ENCODE assay signal across 9 cellular contexts in genomic region chr4:144399927-144400326, GRCh38.
DNase-seq lines count a peak whose midpoint lies in the region; ATAC-seq, FAIRE-seq and TF ChIP-seq lines count a peak whose summit lies in the region.
"Had no signal": no experiment of that assay in that cellular context is flagged by ENCODE, and none has a peak within 500 bp of the region (broad histone marks: within the 10 kb centered on the region; RNA-seq: fewer than 3 reads in every experiment).

No MANE protein-coding gene starts in this region.

- peak; percentile 25 for DNase-seq in SK-MEL-5 (ENCODE audit: low read depth, low spot score)
- no peak for DNase-seq in omental fat pad (ENCODE audit: low spot score)
- DNase-seq in left colon: no peak
- no peak for DNase-seq in body of pancreas
- no peak for DNase-seq in AML-193 (lab: John Stamatoyannopoulos, UW)
- no peak for DNase-seq in kidney

- H3K36me3 ChIP-seq in body of pancreas (replicated peaks in 1 of 2; ENCODE audit: insufficient read depth in 1 of 2, low read depth in 2 of 2) (no peaks in the 10 kb centered on the region), kidney (ENCODE audit: control insufficient read depth in 1 of 2, insufficient read depth in 2 of 2, low read length in 2 of 2) (no peaks in the 10 kb centered on the region)
- H3K36me3 ChIP-seq: neural progenitor cell had no signal

- H3K27ac ChIP-seq in body of pancreas: no peak overlapping the region
- H3K27ac ChIP-seq in kidney (ENCODE audit: low read depth in 2 of 2, low read length in 2 of 2): no peak overlapping the region
- H3K27ac ChIP-seq: neural progenitor cell had no signal

- H3K4me3 ChIP-seq in body of pancreas (no peak overlapping the region), kidney (ENCODE audit: low read length in 2 of 2) (no peak overlapping the region)
- H3K4me3 ChIP-seq: neural progenitor cell had no signal

- 31 to 32% methylated on average over 2 of the region's 2 CpGs for WGBS in body of pancreas, 2 donors

- H3K4me1 ChIP-seq in body of pancreas (no peaks in the 10 kb centered on the region), kidney (ENCODE audit: control insufficient read depth in 1 of 2, insufficient read depth in 1 of 2, low read depth in 1 of 2, low read length in 2 of 2) (no peaks in the 10 kb centered on the region)

- intact Hi-C loops in left colon (cut with DNase I, micrococcal nuclease) (no loop called here), body of pancreas (cut with DNase I) (no loop called here), kidney (cut with DNase I) (no loop called here)

- no peak for FAIRE-seq in kidney (lab: Jason Lieb, UNC)

- TF ChIP-seq CTCF in omental fat pad (IDR thresholded peaks at IDR 0.05) (no peak), body of pancreas (IDR thresholded peaks at IDR 0.05) (no peak), kidney (IDR thresholded peaks at IDR 0.05; ENCODE audit: borderline replicate concordance, extremely low read depth, insufficient read depth) (no peak)

- in situ Hi-C loops in SK-MEL-5 (cut with HindIII; ENCODE audit: low pct_unique_long_range_greater_than_20kb, low sequenced_read_pairs): no loop called here

- no peak for TF ChIP-seq POLR2A in body of pancreas (IDR thresholded peaks at IDR 0.05)

- no peaks in the 10 kb centered on the region for H3K27me3 ChIP-seq in body of pancreas
- H3K27me3 ChIP-seq: neural progenitor cell had no signal

- no peak overlapping the region for H3K9ac ChIP-seq in kidney (ENCODE audit: low read length in 2 of 2)
- H3K9ac ChIP-seq: neural progenitor cell had no signal

- no peaks in the 10 kb centered on the region for H3K9me3 ChIP-seq in body of pancreas
- no peaks in the 10 kb centered on the region for H3K9me3 ChIP-seq in kidney (ENCODE audit: control insufficient read depth in 1 of 2, low read length in 2 of 2)

- ATAC-seq in GM18907 (IDR thresholded peaks at IDR 0.05; ENCODE audit: unreplicated experiment) (peak; percentile 71), HG03097 (IDR thresholded peaks at IDR 0.05; ENCODE audit: low FRiP score, unreplicated experiment) (peak; percentile 56), omental fat pad (ENCODE audit: low FRiP score) (peak; percentile 73), left colon (no peak), body of pancreas (no peak)

Comparison
In these comparisons a context has a peak if more than half of its experiments do, and no peak if none do; other contexts are left out.
1. ATAC-seq: peak in GM18907 (single experiment), HG03097 (single experiment) and omental fat pad (single experiment); none in left colon (single experiment) and body of pancreas (single experiment).